Comparison of ENCODE assay signal across 28 cellular contexts in genomic region chr10:75472685-75473084, GRCh38. TPM values are rescaled to one million over a fixed set of nuclear protein-coding genes. Genes with fewer than 3 reads are reported as not detected.
A peak's percentile ranks its signal among the peaks of the same experiment; 100 is the strongest.
DNase-seq lines count a peak whose midpoint lies in the region; ATAC-seq, FAIRE-seq and TF ChIP-seq lines count a peak whose summit lies in the region.
"Had no signal": no experiment of that assay in that cellular context is flagged by ENCODE, and none has a peak within 500 bp of the region (broad histone marks: within the 10 kb centered on the region; RNA-seq: fewer than 3 reads in every experiment).

No MANE protein-coding gene starts in this region.

- H3K27ac Mint-ChIP-seq in activated CD4-positive, alpha-beta memory T cell treated with anti-CD3 and anti-CD28 coated beads, Interleukin-2, amount 10 ng/mL, durations not matched to agents 7 days and 5 days: no peak overlapping the region
- H3K27ac Mint-ChIP-seq in stimulated activated naive B cell treated with anti-CD40 and anti-IgM and Interleukin-4, amounts not matched to agents 10 μg/mL and 1 μg/mL and 100 μg/mL, for 72 hours: no peak overlapping the region
- H3K27ac Mint-ChIP-seq: CD4-positive, alpha-beta memory T cell had no signal

- H3K27ac ChIP-seq in endothelial cell of umbilical vein (ENCODE audit: insufficient read depth, low read depth, low read length): no peak overlapping the region
- H3K27ac ChIP-seq in stomach: no peak overlapping the region
- H3K27ac ChIP-seq: BLaER1 treated with 17β-estradiol and CSF1 and Interleukin-3, amounts not matched to agents 10 nM and 100 nM; PC-9 had no signal

- POLR2A ChIA-PET in endothelial cell of umbilical vein (lab: Charles Lee): no interaction called here
- POLR2A ChIA-PET in activated CD4-positive, alpha-beta memory T cell treated with anti-CD3 and anti-CD28 coated beads, Interleukin-2, amount 10 ng/mL, durations not matched to agents 7 days and 5 days (lab: Charles Lee): no interaction called here

- H3K4me2 ChIP-seq in endothelial cell of umbilical vein (ENCODE audit: insufficient read depth, low read length): no peak overlapping the region
- H3K4me2 ChIP-seq: PC-9, SK-N-SH had no signal

- H3K36me3 Mint-ChIP-seq in activated CD4-positive, alpha-beta memory T cell treated with anti-CD3 and anti-CD28 coated beads, Interleukin-2, amount 10 ng/mL, durations not matched to agents 7 days and 5 days (ENCODE audit: low read depth): no peaks in the 10 kb centered on the region
- H3K36me3 Mint-ChIP-seq in stimulated activated naive B cell treated with anti-CD40 and anti-IgM and Interleukin-4, amounts not matched to agents 10 μg/mL and 1 μg/mL and 100 μg/mL, for 72 hours: no peaks in the 10 kb centered on the region
- H3K36me3 Mint-ChIP-seq: CD4-positive, alpha-beta memory T cell had no signal

- TF ChIP-seq POLR2A in NB4 (IDR thresholded peaks at IDR 0.05; ENCODE audit: extremely low read depth, insufficient read length) (no peak), endothelial cell of umbilical vein (IDR thresholded peaks at IDR 0.05; ENCODE audit: low read depth, low read length) (no peak), stomach (IDR thresholded peaks at IDR 0.05) (no peak)

- ATAC-seq in stimulated activated naive B cell treated with anti-CD40 and anti-IgM and Interleukin-4, amounts not matched to agents 10 μg/mL and 1 μg/mL and 100 μg/mL, for 72 hours (replicated peaks): no peak
- ATAC-seq: HCT116 had no signal

- H3K4me1 Mint-ChIP-seq in activated CD4-positive, alpha-beta memory T cell treated with anti-CD3 and anti-CD28 coated beads, Interleukin-2, amount 10 ng/mL, durations not matched to agents 7 days and 5 days: no peaks in the 10 kb centered on the region
- no peaks in the 10 kb centered on the region for H3K4me1 Mint-ChIP-seq in stimulated activated naive B cell treated with anti-CD40 and anti-IgM and Interleukin-4, amounts not matched to agents 10 μg/mL and 1 μg/mL and 100 μg/mL, for 72 hours
- H3K4me1 Mint-ChIP-seq: CD4-positive, alpha-beta memory T cell had no signal

- H3K4me3 Mint-ChIP-seq in activated CD4-positive, alpha-beta memory T cell treated with anti-CD3 and anti-CD28 coated beads, Interleukin-2, amount 10 ng/mL, durations not matched to agents 7 days and 5 days: no peak overlapping the region
- no peak overlapping the region for H3K4me3 Mint-ChIP-seq in stimulated activated naive B cell treated with anti-CD40 and anti-IgM and Interleukin-4, amounts not matched to agents 10 μg/mL and 1 μg/mL and 100 μg/mL, for 72 hours
- H3K4me3 Mint-ChIP-seq: CD4-positive, alpha-beta memory T cell had no signal

- no peak for TF ChIP-seq CTCF in NB4 (IDR thresholded peaks at IDR 0.05; ENCODE audit: low read depth, low read length)
- no peak for TF ChIP-seq CTCF in endothelial cell of umbilical vein (IDR thresholded peaks at IDR 0.05; ENCODE audit: extremely low read depth in 1 of 2, insufficient read depth in 1 of 2, low read depth in 1 of 2, low read length in 2 of 2)
- TF ChIP-seq CTCF in stomach (IDR thresholded peaks at IDR 0.05): no peak

- H3K27me3 ChIP-seq in endothelial cell of umbilical vein (ENCODE audit: control insufficient read depth in 2 of 2, insufficient read depth in 2 of 2, low read length in 2 of 2) (no peaks in the 10 kb centered on the region), stomach (no peaks in the 10 kb centered on the region)
- H3K27me3 ChIP-seq: BLaER1 treated with 17β-estradiol and CSF1 and Interleukin-3, amounts not matched to agents 10 nM and 100 nM; MG63 had no signal

- no peaks in the 10 kb centered on the region for H3K9me3 Mint-ChIP-seq in activated CD4-positive, alpha-beta memory T cell treated with anti-CD3 and anti-CD28 coated beads, Interleukin-2, amount 10 ng/mL, durations not matched to agents 7 days and 5 days
- H3K9me3 Mint-ChIP-seq in stimulated activated naive B cell treated with anti-CD40 and anti-IgM and Interleukin-4, amounts not matched to agents 10 μg/mL and 1 μg/mL and 100 μg/mL, for 72 hours: peaks cover 3 to 4% of the 10 kb centered on the region in 2 donors

- H3K4me1 ChIP-seq in endothelial cell of umbilical vein (ENCODE audit: control insufficient read depth, extremely low read depth, insufficient read depth, low read length): peaks cover 7% of the 10 kb centered on the region
- peaks cover 10 to 31% (median 18%) of the 10 kb centered on the region in 4 donors for H3K4me1 ChIP-seq in stomach

- H3K79me2 ChIP-seq in endothelial cell of umbilical vein (ENCODE audit: control insufficient read depth, insufficient read depth, low read length): no peaks in the 10 kb centered on the region

- DNase-seq in NCI-H82 (lab: John Stamatoyannopoulos, UW) (peak; percentile 5), NCI-H82 treated with DMSO at 0.1 percent for 48 hours (lab: John Stamatoyannopoulos, UW; ENCODE audit: unreplicated experiment) (no peak), NB4 (ENCODE audit: low read depth) (peak; percentile 54), endothelial cell of umbilical vein (ENCODE audit: low read depth, low spot score) (peak; percentile 11), stomach (peak; percentile 35)
- no peak for DNase-seq in stimulated activated CD4-positive, alpha-beta T cell treated with anti-CD3 and anti-CD28 coated beads, Interleukin-2, amount 100 ng/mL, for 24 hours
- no peak for DNase-seq in activated CD4-positive, alpha-beta memory T cell treated with anti-CD3 and anti-CD28 coated beads, Interleukin-2, amount 10 ng/mL, durations not matched to agents 7 days and 5 days
- no peak for DNase-seq in stimulated activated naive B cell treated with anti-CD40 and anti-IgM and Interleukin-4, amounts not matched to agents 10 μg/mL and 1 μg/mL and 100 μg/mL, for 72 hours
- DNase-seq: 8988T; Caco-2; CD4-positive, alpha-beta memory T cell; GOT3; MG63; NCI-H1105 treated with DMSO at 0.1 percent for 48 hours; NCI-H2081; NCI-H2171; NCI-H345; NCI-H524; PC-9; RPMI8226; SHP77; SK-N-SH had no signal

- no peak for FAIRE-seq in endothelial cell of umbilical vein (lab: Jason Lieb, UNC)
- FAIRE-seq: G401.6, GM12892, HTR-8/SVneo had no signal

- H3K36me3 ChIP-seq in endothelial cell of umbilical vein (ENCODE audit: control insufficient read depth in 2 of 2, extremely low read depth in 1 of 2, insufficient read depth in 2 of 2, low read length in 2 of 2) (no peaks in the 10 kb centered on the region), stomach (no peaks in the 10 kb centered on the region)
- H3K36me3 ChIP-seq: BLaER1 treated with 17β-estradiol and CSF1 and Interleukin-3, amounts not matched to agents 10 nM and 100 nM; MG63 had no signal

- no peaks in the 10 kb centered on the region for H3K9me3 ChIP-seq in endothelial cell of umbilical vein (replicated peaks; ENCODE audit: control insufficient read depth, insufficient read depth, low read length)
- H3K9me3 ChIP-seq in stomach: no peaks in the 10 kb centered on the region
- H3K9me3 ChIP-seq: BLaER1 treated with 17β-estradiol and CSF1 and Interleukin-3, amounts not matched to agents 10 nM and 100 nM; Caco-2; MG63; SK-N-SH had no signal

- TF ChIP-seq EP300 in stomach (IDR thresholded peaks at IDR 0.05): no peak

- CTCF ChIA-PET in endothelial cell of umbilical vein (lab: Charles Lee): interaction anchor here (1.0 kb wide), 1 partner anchor 10 kb away, joined by 5 read pairs; no protein-coding TSS in a partner anchor
- CTCF ChIA-PET in activated CD4-positive, alpha-beta memory T cell treated with anti-CD3 and anti-CD28 coated beads, Interleukin-2, amount 10 ng/mL, durations not matched to agents 7 days and 5 days (lab: Charles Lee): no interaction called here

- H3K4me3 ChIP-seq in NB4 (ENCODE audit: low read depth, low read length) (no peak overlapping the region), endothelial cell of umbilical vein (replicated peaks in 1 of 3; ENCODE audit: insufficient read depth in 1 of 3, low read depth in 1 of 3, low read length in 3 of 3) (no peak overlapping the region), stomach (no peak overlapping the region)
- H3K4me3 ChIP-seq: BLaER1 treated with 17β-estradiol and CSF1 and Interleukin-3, amounts not matched to agents 10 nM and 100 nM; MG63; PC-9 had no signal

- 43 to 82% (median 56%) methylated on average over 2 of the region's 2 CpGs for WGBS in stomach, 5 donors

- no peak overlapping the region for H3K9ac ChIP-seq in endothelial cell of umbilical vein (replicated peaks; ENCODE audit: extremely low read depth, insufficient read depth, low read length)
- H3K9ac ChIP-seq: BLaER1 treated with 17β-estradiol and CSF1 and Interleukin-3, amounts not matched to agents 10 nM and 100 nM; SK-N-SH had no signal

- H4K20me1 ChIP-seq in endothelial cell of umbilical vein (replicated peaks; ENCODE audit: control insufficient read depth, extremely low read depth, insufficient read depth, low read length): no peaks in the 10 kb centered on the region
- H4K20me1 ChIP-seq: BLaER1 treated with 17β-estradiol and CSF1 and Interleukin-3, amounts not matched to agents 10 nM and 100 nM had no signal

- no peaks in the 10 kb centered on the region for H3K9me1 ChIP-seq in endothelial cell of umbilical vein (replicated peaks; ENCODE audit: control insufficient read depth, extremely low read depth, insufficient read depth, low read length)

- dilution Hi-C loops in endothelial cell of umbilical vein (cut with MboI; ENCODE audit: extremely low pct_ligation_motif_present, low sequenced_read_pairs): no loop called here

- H2AFZ ChIP-seq in endothelial cell of umbilical vein (ENCODE audit: low read depth, low read length): no peak overlapping the region
- H2AFZ ChIP-seq: PC-9 had no signal

- intact Hi-C loops in endothelial cell of umbilical vein (cut with micrococcal nuclease): no loop called here
- intact Hi-C loops in stomach (cut with DNase I; ENCODE audit: low total_unique reads): no loop called here

- no TSS peak for BruUV-seq in endothelial cell of umbilical vein (replicated peaks; lab: Mats Ljungman, UMichigan)

- H3K27me3 Mint-ChIP-seq in activated CD4-positive, alpha-beta memory T cell treated with anti-CD3 and anti-CD28 coated beads, Interleukin-2, amount 10 ng/mL, durations not matched to agents 7 days and 5 days: no peaks in the 10 kb centered on the region
- H3K27me3 Mint-ChIP-seq in stimulated activated naive B cell treated with anti-CD40 and anti-IgM and Interleukin-4, amounts not matched to agents 10 μg/mL and 1 μg/mL and 100 μg/mL, for 72 hours: no peaks in the 10 kb centered on the region

RNA-seq across cellular contexts. Expression of gene LRMDA, which starts 41.3 kb away (rescaled TPM):
- 5.1 and 9.7 TPM in 2 replicates for total RNA-seq in endothelial cell of umbilical vein
- 7.0 and 18.0 TPM in 2 replicates for polyA plus RNA-seq in endothelial cell of umbilical vein
- polyA plus RNA-seq in endothelial cell of umbilical vein (2011; cell fraction: cytosol; rRNA removed): 5.3 and 11.2 TPM in 2 replicates
- 3.7 and 6.1 TPM in 2 replicates for polyA plus RNA-seq in endothelial cell of umbilical vein (2011; cell fraction: nucleus; rRNA removed)
- polyA plus RNA-seq in endothelial cell of umbilical vein (2012): 0.27 and 1.6 TPM in 2 replicates
- polyA minus RNA-seq in endothelial cell of umbilical vein: 6.9 and 22.5 TPM in 2 replicates
- not detected for polyA minus RNA-seq in endothelial cell of umbilical vein (2011; cell fraction: cytosol; rRNA and poly(A)+ RNA removed)
- 23.9 and 26.9 TPM in 2 replicates for polyA minus RNA-seq in endothelial cell of umbilical vein (2011; cell fraction: nucleus; rRNA and poly(A)+ RNA removed)
- total RNA-seq in stomach: 10 to 100 TPM in 1 of 5 donors, 1 to 10 TPM in 3, not detected in 1; 1.3 to 13.6 (median 6.5) TPM
- 10 to 100 TPM; 16.9 to 30.2 (median 24.7) TPM for polyA plus RNA-seq in stomach
- not detected for total RNA-seq in activated CD4-positive, alpha-beta memory T cell treated with anti-CD3 and anti-CD28 coated beads, Interleukin-2, amount 10 ng/mL, durations not matched to agents 7 days and 5 days
- total RNA-seq: CD4-positive, alpha-beta memory T cell; Daoy; PC-9 had no signal
- polyA plus RNA-seq: CD4-positive, alpha-beta memory T cell had no signal

Comparison
In these comparisons a context has a peak if more than half of its experiments do, and no peak if none do; other contexts are left out.
1. DNase-seq: peak in NCI-H82 (single experiment), NB4 (single experiment), endothelial cell of umbilical vein (single experiment) and stomach (single experiment); none in NCI-H82 treated with DMSO at 0.1 percent for 48 hours (single experiment), stimulated activated CD4-positive, alpha-beta T cell treated with anti-CD3 and anti-CD28 coated beads, Interleukin-2, amount 100 ng/mL, for 24 hours (0 of 2), activated CD4-positive, alpha-beta memory T cell treated with anti-CD3 and anti-CD28 coated beads, Interleukin-2, amount 10 ng/mL, durations not matched to agents 7 days and 5 days (single experiment) and stimulated activated naive B cell treated with anti-CD40 and anti-IgM and Interleukin-4, amounts not matched to agents 10 μg/mL and 1 μg/mL and 100 μg/mL, for 72 hours (single experiment).